17 cellular contexts compared by ENCODE assay signal in the genomic region with DNA sequence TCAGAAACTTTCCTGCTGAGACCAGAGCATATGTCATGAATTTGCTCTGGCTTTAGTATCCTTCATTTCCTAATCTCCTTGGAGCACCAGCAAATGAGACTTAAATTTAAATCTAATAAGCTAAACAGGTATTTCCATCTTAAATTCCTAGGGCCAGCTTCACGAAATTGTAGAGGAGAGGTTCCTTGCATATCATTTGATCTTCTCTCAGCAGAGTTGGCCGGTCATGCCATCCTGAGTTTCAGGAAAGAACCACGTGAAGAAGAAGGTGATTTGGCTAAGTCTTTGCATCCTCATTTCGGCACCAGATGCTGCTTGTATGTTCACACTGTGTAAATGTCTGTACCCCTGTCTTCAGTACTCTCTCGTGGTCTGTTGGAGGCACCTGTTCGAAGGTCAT.
DNase-seq lines count a peak whose midpoint lies in the region; FAIRE-seq and TF ChIP-seq lines count a peak whose summit lies in the region.
"Had no signal": no experiment of that assay in that cellular context is flagged by ENCODE, and none has a peak within 500 bp of the region (broad histone marks: within the 10 kb centered on the region; RNA-seq: fewer than 3 reads in every experiment).

No MANE protein-coding gene starts in this region.

- H4K20me1 ChIP-seq in neural progenitor cell (ENCODE audit: low read depth) = no peaks in the 10 kb centered on the region

- no peaks in the 10 kb centered on the region for H3K36me3 Mint-ChIP-seq in neural progenitor cell
- H3K36me3 Mint-ChIP-seq: CD4-positive, alpha-beta memory T cell had no signal

- in situ Hi-C loops in G401 (cut with HindIII; ENCODE audit: low sequenced_read_pairs) = no loop called here

- no peaks in the 10 kb centered on the region for H3K27me3 Mint-ChIP-seq in neural progenitor cell (ENCODE audit: insufficient read depth, low read depth)
- H3K27me3 Mint-ChIP-seq: CD4-positive, alpha-beta memory T cell had no signal

- H3K27ac ChIP-seq in neural progenitor cell = no peak overlapping the region

- no peak overlapping the region for H3K9ac ChIP-seq in neural progenitor cell

- no peak for DNase-seq in D721Med (ENCODE audit: insufficient read length, low spot score)
- DNase-seq in G401 (ENCODE audit: low spot score) = peak; percentile 61
- DNase-seq in NCI-H82 (lab: John Stamatoyannopoulos, UW) = peak; percentile 64
- DNase-seq in neural progenitor cell (ENCODE audit: low spot score) = no peak
- no peak for DNase-seq in stimulated activated CD4-positive, alpha-beta T cell treated with anti-CD3 and anti-CD28 coated beads, Interleukin-4, amount 100 ng/mL, for 1 hour
- DNase-seq in DMS79 (lab: John Stamatoyannopoulos, UW) = no peak
- DNase-seq: C1 segment of cervical spinal cord; Calu3; CD4-positive, alpha-beta memory T cell; COR-L47; DMS53; DND-41; GDM1; H9 had no signal

- no peak overlapping the region for H3K4me3 ChIP-seq in neural progenitor cell
- H3K4me3 ChIP-seq: GM12878, GM23338 had no signal

- no peaks in the 10 kb centered on the region for H3K9me3 Mint-ChIP-seq in neural progenitor cell
- H3K9me3 Mint-ChIP-seq: GM23338, H9 had no signal

- no peaks in the 10 kb centered on the region for H3K9me3 ChIP-seq in neural progenitor cell (ENCODE audit: low read depth)

- no peaks in the 10 kb centered on the region for H3K36me3 ChIP-seq in neural progenitor cell

- H2AFZ ChIP-seq in neural progenitor cell (replicated peaks) = peak overlapping the region; percentile 1
- H2AFZ ChIP-seq: GM23338 had no signal

- TF ChIP-seq CTCF in D721Med (IDR thresholded peaks at IDR 0.05; ENCODE audit: insufficient read depth, missing control alignments) (no peak), neural progenitor cell (IDR thresholded peaks at IDR 0.05) (no peak)

- H3F3A ChIP-seq in neural progenitor cell (ENCODE audit: low read depth) = peaks cover 7% of the 10 kb centered on the region

- H3K27ac Mint-ChIP-seq in neural progenitor cell = no peak overlapping the region
- H3K27ac Mint-ChIP-seq: CD4-positive, alpha-beta memory T cell; GM23338; H9 had no signal

- peaks cover 15% of the 10 kb centered on the region for H3K4me1 ChIP-seq in neural progenitor cell

- no peaks in the 10 kb centered on the region for H3K79me2 ChIP-seq in neural progenitor cell (ENCODE audit: low read depth)

- no peaks in the 10 kb centered on the region for H3K27me3 ChIP-seq in neural progenitor cell

- no peak overlapping the region for H3K4me3 Mint-ChIP-seq in neural progenitor cell
- H3K4me3 Mint-ChIP-seq: CD4-positive, alpha-beta memory T cell; GM23338; H9 had no signal

- peaks cover 9% of the 10 kb centered on the region for H3K4me1 Mint-ChIP-seq in neural progenitor cell
- H3K4me1 Mint-ChIP-seq: CD4-positive, alpha-beta memory T cell; GM23338; H9 had no signal

- peak; percentile 35 for FAIRE-seq in D721Med (lab: Jason Lieb, UNC)
- FAIRE-seq: GM12878, GM19239 had no signal

- no peak overlapping the region for H3K4me2 ChIP-seq in neural progenitor cell
- H3K4me2 ChIP-seq: GM23338 had no signal

Comparison
In these comparisons a context has a peak if more than half of its experiments do, and no peak if none do; other contexts are left out.
1. DNase-seq: peak in G401 (single experiment) and NCI-H82 (single experiment); none in D721Med (single experiment), neural progenitor cell (single experiment), stimulated activated CD4-positive, alpha-beta T cell treated with anti-CD3 and anti-CD28 coated beads, Interleukin-4, amount 100 ng/mL, for 1 hour (single experiment) and DMS79 (single experiment).